ENCODE assay signal across 8 cellular contexts in the genomic region with DNA sequence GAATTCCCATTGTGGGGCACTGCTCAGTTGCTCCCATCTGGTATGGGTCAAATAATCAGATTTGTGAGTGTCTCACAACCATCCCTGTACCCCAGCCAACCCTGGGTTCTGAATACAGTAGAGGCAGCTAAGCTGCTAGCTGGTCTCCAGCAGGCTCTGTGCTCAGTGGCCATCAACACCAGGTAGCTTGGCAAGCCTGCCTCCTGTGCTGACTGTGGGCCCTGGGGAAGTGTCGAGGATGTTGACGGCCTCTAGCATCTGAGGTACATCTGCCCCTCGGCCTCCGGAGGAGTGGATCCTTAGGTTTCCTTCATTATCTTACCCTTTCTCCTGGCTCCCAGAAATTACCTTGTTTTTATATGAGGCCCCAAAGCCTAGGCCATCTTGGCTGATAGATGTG. TPM values are rescaled to one million over a fixed set of nuclear protein-coding genes. Genes with fewer than 3 reads are reported as not detected.
DNase-seq lines count a peak whose midpoint lies in the region; ATAC-seq and TF ChIP-seq lines count a peak whose summit lies in the region.

No MANE protein-coding gene starts in this region.

- POLR2A ChIA-PET in CD4-positive, alpha-beta T cell (lab: Charles Lee), result interaction anchor here (1.0 to 6.4 kb wide), 3 partner anchors 12 to 54 kb away, joined by 3 to 74 read pairs (median 6); partner anchors contain the start of genes FAM193A and RNF4

- intact Hi-C loops in CD4-positive, alpha-beta T cell (cut with DNase I, micrococcal nuclease), result loop anchor here in 1 of 2 experiments (5.0 kb wide), 1 partner anchor 50 kb away; no protein-coding TSS in a partner anchor
- intact Hi-C loops in psoas muscle (cut with DNase I), result no loop called here

- peaks cover 65% of the 10 kb centered on the region for H3K4me1 ChIP-seq in OCI-LY3 (ENCODE audit: low read length)
- H3K4me1 ChIP-seq in endodermal cell (ENCODE audit: control insufficient read depth, insufficient read depth, low read length), result no peaks in the 10 kb centered on the region
- H3K4me1 ChIP-seq in psoas muscle, result peaks cover 69% of the 10 kb centered on the region

- H3K36me3 ChIP-seq in OCI-LY3 (replicated peaks; ENCODE audit: low read depth, low read length), result peaks cover 8% of the 10 kb centered on the region
- H3K36me3 ChIP-seq in endodermal cell (ENCODE audit: control insufficient read depth, insufficient read depth, low read length), result peaks cover 16% of the 10 kb centered on the region
- H3K36me3 ChIP-seq in psoas muscle (ENCODE audit: insufficient read depth in 1 of 2, low read depth in 1 of 2), result peaks cover 0 to 2% of the 10 kb centered on the region in 2 donors

- no peaks in the 10 kb centered on the region for H3K27me3 Mint-ChIP-seq in CD4-positive, alpha-beta T cell
- no peaks in the 10 kb centered on the region for H3K27me3 Mint-ChIP-seq in endodermal cell (ENCODE audit: insufficient read depth)

- H3K27ac Mint-ChIP-seq in CD4-positive, alpha-beta T cell, result peak overlapping the region; percentile 78
- peak overlapping the region; percentile 58 for H3K27ac Mint-ChIP-seq in endodermal cell

- no peak for TF ChIP-seq CTCF in CD4-positive, alpha-beta T cell (IDR thresholded peaks at IDR 0.05)
- TF ChIP-seq CTCF in OCI-LY3 (IDR thresholded peaks at IDR 0.05; ENCODE audit: low read depth, low read length), result no peak
- TF ChIP-seq CTCF in endodermal cell (conservative IDR thresholded peaks at IDR 0.05), result no peak
- no peak for TF ChIP-seq CTCF in psoas muscle (IDR thresholded peaks at IDR 0.05)

- no peak for DNase-seq in CD4-positive, alpha-beta T cell
- no peak for DNase-seq in endodermal cell
- DNase-seq in psoas muscle, result no peak
- DNase-seq in KBM-7, result no peak
- DNase-seq in NCI-H2107 treated with DMSO at 0.1 percent for 48 hours (lab: John Stamatoyannopoulos, UW; ENCODE audit: unreplicated experiment), result no peak
- no peak for DNase-seq in NCI-H1694 (lab: John Stamatoyannopoulos, UW)

- H4K20me1 ChIP-seq in OCI-LY3 (ENCODE audit: insufficient read depth, low read length), result peaks cover 95% of the 10 kb centered on the region

- peaks cover 95% of the 10 kb centered on the region for H3K4me1 Mint-ChIP-seq in CD4-positive, alpha-beta T cell (ENCODE audit: low read depth)
- H3K4me1 Mint-ChIP-seq in endodermal cell, result peaks cover 75% of the 10 kb centered on the region

- WGBS in endodermal cell (ENCODE audit: insufficient coverage in 1 of 2, insufficient read length in 1 of 2), 2 experiments, result 92 to 100% methylated on average over 3 to 4 of the region's 4 CpGs
- 64 to 80% (median 78%) methylated on average over 4 of the region's 4 CpGs for WGBS in psoas muscle, 3 donors

- H3K9me3 Mint-ChIP-seq in CD4-positive, alpha-beta T cell, result no peaks in the 10 kb centered on the region
- no peaks in the 10 kb centered on the region for H3K9me3 Mint-ChIP-seq in endodermal cell

- peak overlapping the region; percentile 68 for H3K9ac ChIP-seq in OCI-LY3 (ENCODE audit: low read length)
- no peak overlapping the region for H3K9ac ChIP-seq in endodermal cell (ENCODE audit: extremely low read depth, low read length, poor library complexity, severe bottlenecking)

- peak overlapping the region; percentile 67 for H3K4me3 ChIP-seq in OCI-LY3 (ENCODE audit: low read length)
- no peak overlapping the region for H3K4me3 ChIP-seq in endodermal cell (ENCODE audit: low read length)
- no peak overlapping the region for H3K4me3 ChIP-seq in psoas muscle

- H3K36me3 Mint-ChIP-seq in CD4-positive, alpha-beta T cell (ENCODE audit: low read depth), result peaks cover 38% of the 10 kb centered on the region
- peaks cover 2% of the 10 kb centered on the region for H3K36me3 Mint-ChIP-seq in endodermal cell (ENCODE audit: low read depth)

- no peaks in the 10 kb centered on the region for H3K9me3 ChIP-seq in CD4-positive, alpha-beta T cell (ENCODE audit: control insufficient read depth, low read length)
- H3K9me3 ChIP-seq in OCI-LY3 (ENCODE audit: insufficient read depth, low read length), result no peaks in the 10 kb centered on the region
- no peaks in the 10 kb centered on the region for H3K9me3 ChIP-seq in endodermal cell (ENCODE audit: control insufficient read depth, low read length)
- H3K9me3 ChIP-seq in psoas muscle, result no peaks in the 10 kb centered on the region

- peaks cover 100% of the 10 kb centered on the region for H3K79me2 ChIP-seq in OCI-LY3 (ENCODE audit: low read length)

- peak overlapping the region; percentile 80 for H3K4me3 Mint-ChIP-seq in CD4-positive, alpha-beta T cell
- H3K4me3 Mint-ChIP-seq in endodermal cell, result no peak overlapping the region

- H2AFZ ChIP-seq in OCI-LY3 (ENCODE audit: low read depth, low read length), result no peak overlapping the region

- ATAC-seq in CD4-positive, alpha-beta T cell (ENCODE audit: poor library complexity), result no peak
- peak in 3 of 4 donors; percentile 14 to 37 (median 17) for ATAC-seq in psoas muscle
- no peak for ATAC-seq in GM21390 (IDR thresholded peaks at IDR 0.05; ENCODE audit: unreplicated experiment)

- H3K27ac ChIP-seq in CD4-positive, alpha-beta T cell (ENCODE audit: low read depth, low read length), result no peak overlapping the region
- peak overlapping the region; percentile 94 for H3K27ac ChIP-seq in OCI-LY3 (ENCODE audit: low read length)
- no peak overlapping the region for H3K27ac ChIP-seq in endodermal cell (ENCODE audit: low read depth, low read length)
- peak overlapping the region; percentile 37 for H3K27ac ChIP-seq in psoas muscle

- H3K27me3 ChIP-seq in CD4-positive, alpha-beta T cell (ENCODE audit: control insufficient read depth, insufficient read depth, low read length), result no peaks in the 10 kb centered on the region
- H3K27me3 ChIP-seq in OCI-LY3 (ENCODE audit: low read depth, low read length), result no peaks in the 10 kb centered on the region
- H3K27me3 ChIP-seq in endodermal cell (ENCODE audit: control insufficient read depth, insufficient read depth, low read length, poor library complexity, severe bottlenecking), result no peaks in the 10 kb centered on the region
- no peaks in the 10 kb centered on the region for H3K27me3 ChIP-seq in psoas muscle (ENCODE audit: insufficient read depth in 3 of 3, low read length in 2 of 3)

- H3K4me2 ChIP-seq in OCI-LY3 (ENCODE audit: low read length), result peak overlapping the region; percentile 79

- CTCF ChIA-PET in CD4-positive, alpha-beta T cell (lab: Charles Lee), result interaction anchor here (1.0 kb wide), 1 partner anchor 13 kb away, joined by 3 read pairs; the partner anchor contains the start of gene RNF4

- in situ Hi-C loops in KBM-7 (cut with MboI; ENCODE audit: low pct_unique_long_range_greater_than_20kb, low sequenced_read_pairs), result no loop called here

RNA-seq across cellular contexts. Expression of gene RNF4, which starts 13.3 kb away (rescaled TPM):
- 100 to 1,000 TPM; 106 to 109 TPM for total RNA-seq in CD4-positive, alpha-beta T cell
- total RNA-seq in endodermal cell, result 10 to 100 TPM; 73.2 to 93.6 TPM
- 68.6 TPM for polyA plus RNA-seq in endodermal cell (2013, experiment 1 of 2)
- 67.6 TPM for polyA plus RNA-seq in endodermal cell (2013, experiment 2 of 2)
- total RNA-seq in psoas muscle, result 10 to 100 TPM; 20.1 to 37.7 (median 31.3) TPM
- polyA plus RNA-seq in psoas muscle, result 10 to 100 TPM; 18.1 to 50.2 (median 30.7) TPM

RNA-seq across cellular contexts. Expression of gene FAM193A, which starts 54.3 kb away (rescaled TPM):
- 10 to 100 TPM; 28.4 to 30.0 TPM for total RNA-seq in CD4-positive, alpha-beta T cell
- total RNA-seq in endodermal cell (10 to 100 TPM; 32.1 to 39.0 TPM), psoas muscle (10 to 100 TPM; 14.6 to 20.0 (median 17.9) TPM)
- 26.9 TPM for polyA plus RNA-seq in endodermal cell (2013, experiment 1 of 2)
- polyA plus RNA-seq in endodermal cell (2013, experiment 2 of 2), result 25.5 TPM
- polyA plus RNA-seq in psoas muscle, result 10 to 100 TPM in 1 of 3 donors, 1 to 10 TPM in 2; 7.5 to 14.4 (median 9.3) TPM

Comparison
In these comparisons a context has a peak if more than half of its experiments do, and no peak if none do; other contexts are left out.
1. ATAC-seq: peak in psoas muscle (3 of 4); none in CD4-positive, alpha-beta T cell (single experiment) and GM21390 (single experiment).
2. H3K27ac ChIP-seq: peak in OCI-LY3 (single experiment) and psoas muscle (single experiment); none in CD4-positive, alpha-beta T cell (single experiment) and endodermal cell (single experiment).